9 cellular contexts compared by ENCODE assay signal in genomic region chr3:105722943-105723556, GRCh38.
DNase-seq lines count a peak whose midpoint lies in the region; ATAC-seq and TF ChIP-seq lines count a peak whose summit lies in the region.
"Had no signal": no experiment of that assay in that cellular context is flagged by ENCODE, and none has a peak within 500 bp of the region (broad histone marks: within the 10 kb centered on the region; RNA-seq: fewer than 3 reads in every experiment).

No MANE protein-coding gene starts in this region.

- no peaks in the 10 kb centered on the region for H3K9me3 ChIP-seq in OCI-LY3 (ENCODE audit: insufficient read depth, low read length)
- no peaks in the 10 kb centered on the region for H3K9me3 ChIP-seq in neutrophil

- peak overlapping the region; percentile 61 for H3K4me2 ChIP-seq in OCI-LY3 (ENCODE audit: low read length)

- ATAC-seq in HG02885 (IDR thresholded peaks at IDR 0.05; ENCODE audit: poor library complexity, unreplicated experiment), result peak; percentile 100

- H3K79me2 ChIP-seq in OCI-LY3 (ENCODE audit: low read length), result no peaks in the 10 kb centered on the region

- H3K36me3 ChIP-seq in OCI-LY3 (replicated peaks; ENCODE audit: low read depth, low read length) (peaks cover 3% of the 10 kb centered on the region), neutrophil (peaks cover 18% of the 10 kb centered on the region)

- DNase-seq in NOMO-1 treated with DMSO at 0.1 percent for 48 hours (lab: John Stamatoyannopoulos, UW; ENCODE audit: unreplicated experiment) (peak; percentile 86), NOMO-1 treated with dmso at 0.1 percent for 144 hours (lab: John Stamatoyannopoulos, UW; ENCODE audit: unreplicated experiment) (no peak), DMS153 (lab: John Stamatoyannopoulos, UW) (no peak), NCI-H1417 treated with DMSO at 0.1 percent for 48 hours (lab: John Stamatoyannopoulos, UW) (no peak), NCI-H82 (lab: John Stamatoyannopoulos, UW) (no peak)

- H3K27me3 ChIP-seq in OCI-LY3 (ENCODE audit: low read depth, low read length), result no peaks in the 10 kb centered on the region
- H3K27me3 ChIP-seq in neutrophil, result no peaks in the 10 kb centered on the region

- H3K9ac ChIP-seq in OCI-LY3 (ENCODE audit: low read length), result no peak overlapping the region; the same call in 1 of the 2 replicates

- H3K27ac ChIP-seq in OCI-LY3 (ENCODE audit: low read length) (peak overlapping the region; percentile 68), neutrophil (peak overlapping the region; percentile 55)
- H3K27ac ChIP-seq: 22Rv1 had no signal

- H3K4me3 ChIP-seq in OCI-LY3 (ENCODE audit: low read length) (peak overlapping the region; percentile 15; the same call in 1 of the 2 replicates), neutrophil (ENCODE audit: low read depth in 1 of 2, low read length in 1 of 2) (no peak overlapping the region)

- TF ChIP-seq CTCF in OCI-LY3 (IDR thresholded peaks at IDR 0.05; ENCODE audit: low read depth, low read length) (no peak), neutrophil (IDR thresholded peaks at IDR 0.05) (no peak)

- H2AFZ ChIP-seq in OCI-LY3 (ENCODE audit: low read depth, low read length), result no peak overlapping the region

- H3K4me1 ChIP-seq in OCI-LY3 (ENCODE audit: low read length) (peaks cover 20% of the 10 kb centered on the region), neutrophil (ENCODE audit: control insufficient read depth in 1 of 2, insufficient read depth in 1 of 2, low read depth in 1 of 2, low read length in 1 of 2) (peaks cover 0 to 10% of the 10 kb centered on the region in 2 experiments)

- H4K20me1 ChIP-seq in OCI-LY3 (ENCODE audit: insufficient read depth, low read length), result no peaks in the 10 kb centered on the region
